ENCODE assay signal across 15 cellular contexts in the genomic region with DNA sequence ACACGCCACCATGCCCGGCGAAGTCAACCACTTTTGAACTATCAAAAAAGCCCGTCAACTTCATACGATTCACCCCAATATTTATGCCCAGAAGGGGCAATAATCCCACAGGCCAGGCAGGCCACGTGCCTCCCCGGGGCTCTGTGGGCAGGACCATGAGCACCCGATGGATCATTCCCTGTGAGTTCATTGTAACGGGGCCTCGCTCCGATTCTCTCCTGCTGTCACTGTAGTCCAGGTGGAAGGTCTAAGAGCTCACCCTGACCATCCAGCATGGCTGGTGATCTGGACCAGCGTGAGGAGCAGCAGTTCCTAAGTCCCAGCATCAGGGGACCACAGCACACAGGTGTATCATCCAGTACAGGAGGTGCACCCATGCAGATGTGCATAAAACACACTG.
A peak's percentile ranks its signal among the peaks of the same experiment; 100 is the strongest.
DNase-seq lines count a peak whose midpoint lies in the region; ATAC-seq and TF ChIP-seq lines count a peak whose summit lies in the region.
"Had no signal": no experiment of that assay in that cellular context is flagged by ENCODE, and none has a peak within 500 bp of the region (broad histone marks: within the 10 kb centered on the region; RNA-seq: fewer than 3 reads in every experiment).

No MANE protein-coding gene starts in this region.

- H3K79me1 ChIP-seq in mesenchymal stem cell (replicated peaks; ENCODE audit: low read length, poor library complexity, severe bottlenecking), result no peaks in the 10 kb centered on the region

- H2AFZ ChIP-seq in mesenchymal stem cell (ENCODE audit: low read depth, low read length), result no peak overlapping the region

- H3K4me2 ChIP-seq in mesenchymal stem cell (ENCODE audit: low read length, poor library complexity, severe bottlenecking), result no peak overlapping the region

- peak overlapping the region; percentile 86 for H3K27ac Mint-ChIP-seq in WTC11
- H3K27ac Mint-ChIP-seq in activated T-helper 17 cell treated with anti-CD3 and anti-CD28 coated beads, Interleukin-2, amount 50 U/mL, for 72 hours, result no peak overlapping the region
- H3K27ac Mint-ChIP-seq: IgD-negative memory B cell had no signal

- H2BK15ac ChIP-seq in mesenchymal stem cell (ENCODE audit: low read depth, poor library complexity, severe bottlenecking), result no peak overlapping the region

- TF ChIP-seq CTCF in WTC11 (IDR thresholded peaks at IDR 0.05), result no peak

- H3K4ac ChIP-seq in mesenchymal stem cell (ENCODE audit: low read depth in 1 of 2, low read length in 2 of 2), result no peak overlapping the region

- peaks cover 17% of the 10 kb centered on the region for H3K9me3 Mint-ChIP-seq in WTC11
- H3K9me3 Mint-ChIP-seq in activated T-helper 17 cell treated with anti-CD3 and anti-CD28 coated beads, Interleukin-2, amount 50 U/mL, for 72 hours, result no peaks in the 10 kb centered on the region

- no peak overlapping the region for H2BK120ac ChIP-seq in mesenchymal stem cell (ENCODE audit: low read depth, low read length)

- H3K4me3 Mint-ChIP-seq in WTC11, result peak overlapping the region; percentile 28; the same call in 1 of the 2 replicates
- no peak overlapping the region for H3K4me3 Mint-ChIP-seq in activated T-helper 17 cell treated with anti-CD3 and anti-CD28 coated beads, Interleukin-2, amount 50 U/mL, for 72 hours
- H3K4me3 Mint-ChIP-seq: IgD-negative memory B cell had no signal

- peak overlapping the region; percentile 42 for H4K8ac ChIP-seq in mesenchymal stem cell (ENCODE audit: low read length)

- H3K9ac ChIP-seq in mesenchymal stem cell (ENCODE audit: low read length), result no peak overlapping the region
- no peak overlapping the region for H3K9ac ChIP-seq in skeletal muscle tissue (ENCODE audit: low read depth in 1 of 3, low read length in 3 of 3)
- H3K9ac ChIP-seq: BLaER1 treated with 17β-estradiol and CSF1 and Interleukin-3, amounts not matched to agents 10 nM and 100 nM had no signal

- CTCF ChIA-PET in WTC11 (lab: Charles Lee), result no interaction called here

- 95% methylated on average over 12 of the region's 12 CpGs for WGBS in mesenchymal stem cell

- H2AK5ac ChIP-seq in mesenchymal stem cell (ENCODE audit: low read length, severe bottlenecking), result no peak overlapping the region

- H4K91ac ChIP-seq in mesenchymal stem cell (ENCODE audit: low read length), result no peak overlapping the region

- no peak overlapping the region for H2BK12ac ChIP-seq in mesenchymal stem cell (ENCODE audit: low read length in 2 of 2)

- H3K4me1 ChIP-seq in mesenchymal stem cell (ENCODE audit: control insufficient read depth, insufficient read depth, low read depth, low read length) (peaks cover 4% of the 10 kb centered on the region), skeletal muscle tissue (ENCODE audit: control insufficient read depth in 3 of 3, insufficient read depth in 3 of 3, low read length in 3 of 3) (peaks cover 4 to 19% (median 17%) of the 10 kb centered on the region in 3 donors)

- no peak overlapping the region for H3K23ac ChIP-seq in mesenchymal stem cell (ENCODE audit: low read length in 2 of 2)

- POLR2A ChIA-PET in WTC11 (lab: Charles Lee), result no interaction called here

- H3K4me1 Mint-ChIP-seq in WTC11, result peaks cover 33% of the 10 kb centered on the region
- no peaks in the 10 kb centered on the region for H3K4me1 Mint-ChIP-seq in activated T-helper 17 cell treated with anti-CD3 and anti-CD28 coated beads, Interleukin-2, amount 50 U/mL, for 72 hours
- H3K4me1 Mint-ChIP-seq: IgD-negative memory B cell had no signal

- H3K14ac ChIP-seq in mesenchymal stem cell (ENCODE audit: low read length in 2 of 2), result peak overlapping the region in 1 of 2 experiments; percentile 28

- peaks cover 3% of the 10 kb centered on the region for H3K9me3 ChIP-seq in mesenchymal stem cell (ENCODE audit: control insufficient read depth, low read length)
- no peaks in the 10 kb centered on the region for H3K9me3 ChIP-seq in skeletal muscle tissue (ENCODE audit: control insufficient read depth in 3 of 3, low read length in 3 of 3)

- H2BK5ac ChIP-seq in mesenchymal stem cell (ENCODE audit: low read depth, low read length, poor library complexity, severe bottlenecking), result no peak overlapping the region

- H3K27me3 ChIP-seq in mesenchymal stem cell (ENCODE audit: control insufficient read depth in 1 of 2, insufficient read depth in 1 of 2, low read length in 2 of 2), result peaks cover 0 to 8% of the 10 kb centered on the region in 2 experiments
- peaks cover 0 to 3% (median 0%) of the 10 kb centered on the region in 3 donors for H3K27me3 ChIP-seq in skeletal muscle tissue (ENCODE audit: control insufficient read depth in 3 of 3, insufficient read depth in 3 of 3, low read length in 3 of 3)
- H3K27me3 ChIP-seq: BLaER1 treated with 17β-estradiol and CSF1 and Interleukin-3, amounts not matched to agents 10 nM and 100 nM had no signal

- H3K36me3 ChIP-seq in mesenchymal stem cell (ENCODE audit: control insufficient read depth in 1 of 2, insufficient read depth in 2 of 2, low read depth in 1 of 2, low read length in 2 of 2) (peaks cover 0 to 13% of the 10 kb centered on the region in 2 experiments), skeletal muscle tissue (ENCODE audit: control insufficient read depth in 3 of 3, insufficient read depth in 3 of 3, low read length in 3 of 3) (no peaks in the 10 kb centered on the region)

- no peak overlapping the region for H3K27ac ChIP-seq in mesenchymal stem cell (ENCODE audit: low read length, poor library complexity, severe bottlenecking)
- H3K27ac ChIP-seq in skeletal muscle tissue (ENCODE audit: low read depth, low read length), result peak overlapping the region; percentile 66
- H3K27ac ChIP-seq: BLaER1 treated with 17β-estradiol and CSF1 and Interleukin-3, amounts not matched to agents 10 nM and 100 nM had no signal

- ATAC-seq in WTC11 (no peak), HG03457 (IDR thresholded peaks at IDR 0.05; ENCODE audit: unreplicated experiment) (no peak)
- no peak for ATAC-seq in activated T-helper 17 cell treated with anti-CD3 and anti-CD28 coated beads, Interleukin-2, amount 50 U/mL, for 72 hours (replicated peaks)

- H3K4me3 ChIP-seq in mesenchymal stem cell (ENCODE audit: insufficient read depth in 1 of 2, low read depth in 1 of 2, low read length in 2 of 2), result no peak overlapping the region
- no peak overlapping the region for H3K4me3 ChIP-seq in skeletal muscle tissue (ENCODE audit: low read length in 3 of 3)
- H3K4me3 ChIP-seq: BLaER1 treated with 17β-estradiol and CSF1 and Interleukin-3, amounts not matched to agents 10 nM and 100 nM had no signal

- no peak overlapping the region for H3K18ac ChIP-seq in mesenchymal stem cell (ENCODE audit: low read depth in 1 of 2, low read length in 2 of 2)

- peaks cover 29% of the 10 kb centered on the region for H3K27me3 Mint-ChIP-seq in WTC11 (ENCODE audit: low read depth)
- H3K27me3 Mint-ChIP-seq in activated T-helper 17 cell treated with anti-CD3 and anti-CD28 coated beads, Interleukin-2, amount 50 U/mL, for 72 hours, result no peaks in the 10 kb centered on the region

- peaks cover 29% of the 10 kb centered on the region for H3K36me3 Mint-ChIP-seq in WTC11
- H3K36me3 Mint-ChIP-seq in activated T-helper 17 cell treated with anti-CD3 and anti-CD28 coated beads, Interleukin-2, amount 50 U/mL, for 72 hours (ENCODE audit: low read depth), result no peaks in the 10 kb centered on the region

- DNase-seq in activated CD8-positive, alpha-beta memory T cell treated with anti-CD3 and anti-CD28 coated beads, Interleukin-2, amount 50 U/mL, for 4 hours, result peak; percentile 3
- no peak for DNase-seq in activated CD8-positive, alpha-beta memory T cell treated with anti-CD3 and anti-CD28 coated beads for 24 hours
- peak; percentile 7 for DNase-seq in WTC11 (ENCODE audit: low spot score)
- DNase-seq in mesenchymal stem cell, result no peak
- no peak for DNase-seq in T1000 (lab: John Stamatoyannopoulos, UW)
- DNase-seq: EL, NCI-H1436 treated with DMSO at 0.1 percent for 48 hours, NCI-H2081 treated with DMSO at 0.1 percent for 48 hours, NCI-H226, NCI-H526 treated with DMSO at 0.1 percent for 48 hours had no signal

TF ChIP-seq in WTC11, 78 proteins besides CTCF, POLR2A, EP300 and RAD21:
- TF ChIP-seq IRF2 (CRISPR knock-in tag; IDR thresholded peaks at IDR 0.05; ENCODE audit: borderline replicate concordance, low read depth) (no peak), ZNF671 (CRISPR knock-in tag; IDR thresholded peaks at IDR 0.05) (no peak), ZBTB21 (CRISPR knock-in tag; IDR thresholded peaks at IDR 0.05; ENCODE audit: borderline replicate concordance) (no peak), TP53 (CRISPR knock-in tag; IDR thresholded peaks at IDR 0.05) (no peak), RELA (CRISPR knock-in tag; IDR thresholded peaks at IDR 0.05; ENCODE audit: borderline replicate concordance) (no peak)
TF ChIP-seq in WTC11: peak in this region for 0.

Comparison
In these comparisons a context has a peak if more than half of its experiments do, and no peak if none do; other contexts are left out.
1. DNase-seq: peak in activated CD8-positive, alpha-beta memory T cell treated with anti-CD3 and anti-CD28 coated beads, Interleukin-2, amount 50 U/mL, for 4 hours (single experiment) and WTC11 (single experiment); none in activated CD8-positive, alpha-beta memory T cell treated with anti-CD3 and anti-CD28 coated beads for 24 hours (single experiment), mesenchymal stem cell (single experiment) and T1000 (single experiment).